Comparison of ENCODE assay signal across 28 cellular contexts in genomic region chr2:119013640-119014039, GRCh38.
"Had no signal": no experiment of that assay in that cellular context is flagged by ENCODE, and none has a peak within 500 bp of the region (broad histone marks: within the 10 kb centered on the region; RNA-seq: fewer than 3 reads in every experiment).

No MANE protein-coding gene starts in this region.

- DNase-seq: activated CD4-positive, alpha-beta T cell treated with anti-CD3 and anti-CD28 coated beads for 48 hours; activated CD4-positive, CD25-positive, alpha-beta regulatory T cell; activated naive CD4-positive, alpha-beta T cell; activated T-cell treated with anti-CD3 and anti-CD28 coated beads, Interleukin-2, amount 50 U/mL, for 1 hour; adrenal gland; brain microvascular endothelial cell; caudate nucleus; dermis blood vessel endothelial cell; effector CD8-positive, alpha-beta T cell; erythroblast; foreskin fibroblast; immature natural killer cell; kidney glomerular epithelial cell; mammary epithelial cell; pancreas; psoas muscle; stimulated activated CD4-positive, alpha-beta T cell treated with anti-CD3 and anti-CD28 coated beads, Interleukin-4, amount 100 ng/mL, for 24 hours; T-helper 17 cell; tibial artery had no signal

- H3K27ac ChIP-seq: adrenal gland, ascending aorta, brain microvascular endothelial cell, hepatocyte, left lung, neutrophil, pancreas, psoas muscle, right atrium auricular region, tibial artery had no signal

- H3K9me3 Mint-ChIP-seq: activated T-helper 2 cell treated with anti-CD3 and anti-CD28 coated beads, Interferon-gamma antibody, Interleukin-2, Interleukin-4, amounts not matched to agents 10 μg/mL and 5 μg/mL and 100 μg/mL, durations not matched to agents 14 hours and 24 hours and 36 hours; immature natural killer cell; nephron; stimulated activated naive CD8-positive, alpha-beta T cell treated with anti-CD3 and anti-CD28 coated beads, Interleukin-15, Interleukin-2, amounts not matched to agents 100 ng/mL and 50 ng/mL, for 24 hours had no signal

- H3K27ac Mint-ChIP-seq: activated naive CD8-positive, alpha-beta T cell; activated T-helper 2 cell treated with anti-CD3 and anti-CD28 coated beads, Interferon-gamma antibody, Interleukin-2, Interleukin-4, amounts not matched to agents 10 μg/mL and 5 μg/mL and 100 μg/mL, durations not matched to agents 14 hours and 24 hours and 36 hours; immature natural killer cell; nephron; stimulated activated naive CD8-positive, alpha-beta T cell treated with anti-CD3 and anti-CD28 coated beads, Interleukin-15, Interleukin-2, amounts not matched to agents 100 ng/mL and 50 ng/mL, for 24 hours; T-helper 17 cell had no signal

- H3K4me3 ChIP-seq: adrenal gland, ascending aorta, hepatocyte, left lung, pancreas, psoas muscle, right atrium auricular region, tibial artery had no signal

- ATAC-seq: left lung, pancreas, psoas muscle, T-helper 17 cell had no signal

- H3K27me3 ChIP-seq: ascending aorta, right atrium auricular region had no signal

- H3K4me3 Mint-ChIP-seq: activated naive CD8-positive, alpha-beta T cell; immature natural killer cell; nephron; stimulated activated naive CD8-positive, alpha-beta T cell treated with anti-CD3 and anti-CD28 coated beads, Interleukin-15, Interleukin-2, amounts not matched to agents 100 ng/mL and 50 ng/mL, for 24 hours; T-helper 17 cell had no signal

- H3K9me3 ChIP-seq: adrenal gland, ascending aorta, left lung, neutrophil, pancreas, psoas muscle, right atrium auricular region, tibial artery had no signal

- H3K4me1 Mint-ChIP-seq: immature natural killer cell, nephron, T-helper 17 cell had no signal

- H3K4me1 ChIP-seq: ascending aorta, pancreas, psoas muscle, right atrium auricular region had no signal

- H3K36me3 ChIP-seq: adrenal gland, ascending aorta, brain microvascular endothelial cell, left lung, neutrophil, pancreas, right atrium auricular region, tibial artery had no signal
